In genomic region chrX:124217289-124218251, GRCh38 we compare ENCODE assay signal across 9 cellular contexts.
A peak's percentile ranks its signal among the peaks of the same experiment; 100 is the strongest.
DNase-seq lines count a peak whose midpoint lies in the region; ATAC-seq and TF ChIP-seq lines count a peak whose summit lies in the region.
"Had no signal": no experiment of that assay in that cellular context is flagged by ENCODE, and none has a peak within 500 bp of the region (broad histone marks: within the 10 kb centered on the region; RNA-seq: fewer than 3 reads in every experiment).

No MANE protein-coding gene starts in this region.

- peak overlapping the region in 7 of 10 donors; percentile 9 to 52 (median 50) for H3K27ac ChIP-seq in heart right ventricle
- H3K27ac ChIP-seq in thyroid gland: no peak overlapping the region
- H3K27ac ChIP-seq: A549 had no signal

- TF ChIP-seq POLR2A in thyroid gland (IDR thresholded peaks at IDR 0.05): no peak

- intact Hi-C loops in heart right ventricle (cut with DNase I): loop anchor here in 1 of 10 donors (10.0 kb wide), 1 partner anchor 167 kb away; no protein-coding TSS in a partner anchor
- intact Hi-C loops in thyroid gland (cut with DNase I): no loop called here

- H3K4me1 ChIP-seq in heart right ventricle: peaks cover 0 to 26% (median 0%) of the 10 kb centered on the region in 9 donors
- H3K4me1 ChIP-seq in thyroid gland: no peaks in the 10 kb centered on the region
- H3K4me1 ChIP-seq: A549 had no signal

- DNase-seq in NCI-H1417 (lab: John Stamatoyannopoulos, UW) (peak in 2 of 3 experiments; percentile 29 to 56), NCI-H1417 treated with DMSO at 0.1 percent for 48 hours (lab: John Stamatoyannopoulos, UW) (no peak), NCI-H510A treated with DMSO at 0.1 percent for 48 hours (lab: John Stamatoyannopoulos, UW) (peak; percentile 58), activated T-cell treated with anti-CD3 and anti-CD28 coated beads for 4 hours (peak; percentile 30), heart right ventricle (no peak), thyroid gland (no peak)
- DNase-seq in stimulated activated CD4-positive, alpha-beta T cell treated with anti-CD3 and anti-CD28 coated beads, TNF-alpha, amount 100 ng/mL, for 4 hours (ENCODE audit: low read depth in 3 of 3): peak in 2 of 3 experiments; percentile 20 to 42

- H3K9me3 ChIP-seq in heart right ventricle (no peaks in the 10 kb centered on the region), thyroid gland (no peaks in the 10 kb centered on the region)
- H3K9me3 ChIP-seq: A549 had no signal

- peaks cover 0 to 7% (median 0%) of the 10 kb centered on the region in 7 donors for H3K27me3 ChIP-seq in heart right ventricle
- H3K27me3 ChIP-seq in thyroid gland: no peaks in the 10 kb centered on the region

- H3K36me3 ChIP-seq in heart right ventricle: no peaks in the 10 kb centered on the region
- no peaks in the 10 kb centered on the region for H3K36me3 ChIP-seq in thyroid gland

- 52 to 59% methylated on average over 10 of the region's 10 CpGs for WGBS in heart right ventricle, 2 donors
- WGBS in thyroid gland, 2 donors: 56 to 57% methylated on average over 9 to 10 of the region's 10 CpGs

- no peak for TF ChIP-seq CTCF in heart right ventricle (IDR thresholded peaks at IDR 0.05)
- no peak for TF ChIP-seq CTCF in thyroid gland (IDR thresholded peaks at IDR 0.05)

- no peak overlapping the region for H3K4me3 ChIP-seq in heart right ventricle
- no peak overlapping the region for H3K4me3 ChIP-seq in thyroid gland (replicated peaks in 1 of 3)
- H3K4me3 ChIP-seq: A549 had no signal

- ATAC-seq in HG02840 (IDR thresholded peaks at IDR 0.05; ENCODE audit: low FRiP score, unreplicated experiment) (peak; percentile 62), heart right ventricle (peak in 6 of 8 donors; percentile 35 to 84 (median 68))
- ATAC-seq: A549 had no signal

Comparison
In these comparisons a context has a peak if more than half of its experiments do, and no peak if none do; other contexts are left out.
1. DNase-seq: peak in NCI-H1417 (2 of 3), NCI-H510A treated with DMSO at 0.1 percent for 48 hours (single experiment), activated T-cell treated with anti-CD3 and anti-CD28 coated beads for 4 hours (single experiment) and stimulated activated CD4-positive, alpha-beta T cell treated with anti-CD3 and anti-CD28 coated beads, TNF-alpha, amount 100 ng/mL, for 4 hours (2 of 3); none in NCI-H1417 treated with DMSO at 0.1 percent for 48 hours (single experiment), heart right ventricle (0 of 2) and thyroid gland (0 of 2).
2. H3K27ac ChIP-seq: peak in heart right ventricle (7 of 10); none in thyroid gland (0 of 3).